1 cellular context compared by ENCODE assay signal in the genomic region with DNA sequence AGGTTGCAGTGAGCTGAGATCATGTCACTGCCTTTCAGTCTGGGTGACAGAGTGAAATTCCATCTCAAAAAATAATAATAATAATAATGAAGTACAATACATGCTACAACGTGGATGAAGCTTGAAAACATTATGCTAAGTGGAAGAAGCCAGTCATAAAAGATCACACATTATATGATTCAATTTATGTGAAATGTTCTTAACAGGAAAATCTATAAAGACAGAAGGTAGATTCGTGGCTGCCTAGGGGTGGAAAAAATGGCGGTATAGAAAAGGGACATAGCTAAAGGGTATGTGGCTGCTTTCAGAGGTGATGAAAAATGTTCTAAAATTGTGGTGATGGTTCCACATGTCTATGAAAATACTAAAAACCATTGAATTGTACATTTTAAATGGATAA.
TF ChIP-seq lines count a peak whose summit lies in the region.

No MANE protein-coding gene starts in this region.

TF ChIP-seq in IMR-90, 13 proteins besides CTCF, POLR2A, EP300 and RAD21:
- TF ChIP-seq, protein P1, sequence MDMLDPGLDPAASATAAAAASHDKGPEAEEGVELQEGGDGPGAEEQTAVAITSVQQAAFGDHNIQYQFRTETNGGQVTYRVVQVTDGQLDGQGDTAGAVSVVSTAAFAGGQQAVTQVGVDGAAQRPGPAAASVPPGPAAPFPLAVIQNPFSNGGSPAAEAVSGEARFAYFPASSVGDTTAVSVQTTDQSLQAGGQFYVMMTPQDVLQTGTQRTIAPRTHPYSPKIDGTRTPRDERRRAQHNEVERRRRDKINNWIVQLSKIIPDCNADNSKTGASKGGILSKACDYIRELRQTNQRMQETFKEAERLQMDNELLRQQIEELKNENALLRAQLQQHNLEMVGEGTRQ (IDR thresholded peaks at IDR 0.05; ENCODE audit: low read depth, low read length): no peak
- TF ChIP-seq SMC3 (IDR thresholded peaks at IDR 0.05; ENCODE audit: low read depth, low read length): no peak
- TF ChIP-seq NFE2L2 (IDR thresholded peaks at IDR 0.05; ENCODE audit: low read depth, low read length): no peak
- no peak for TF ChIP-seq FOS (IDR thresholded peaks at IDR 0.05; ENCODE audit: low read depth, low read length)
- TF ChIP-seq RCOR1 (IDR thresholded peaks at IDR 0.05; ENCODE audit: insufficient replicate concordance, low read length): no peak
- no peak for TF ChIP-seq MXI1 (IDR thresholded peaks at IDR 0.05; ENCODE audit: borderline replicate concordance, low read depth, low read length)
